24 cellular contexts compared by ENCODE assay signal in genomic region chr4:134632056-134632455, GRCh38.
"Had no signal": no experiment of that assay in that cellular context is flagged by ENCODE, and none has a peak within 500 bp of the region (broad histone marks: within the 10 kb centered on the region; RNA-seq: fewer than 3 reads in every experiment).

No MANE protein-coding gene starts in this region.

- H3K79me2 ChIP-seq: parathyroid adenoma had no signal

- H3K27me3 Mint-ChIP-seq: progenitor cell of endocrine pancreas, type B pancreatic cell had no signal

- H3K36me3 ChIP-seq: esophagus muscularis mucosa, heart right ventricle, lower lobe of right lung, right atrium auricular region, stomach, tibial artery had no signal

- ATAC-seq: foreskin keratinocyte; heart right ventricle; left ventricle myocardium superior; lower lobe of right lung; natural killer cell; sciatic nerve; stimulated activated effector memory CD8-positive, alpha-beta T cell treated with anti-CD3 and anti-CD28 coated beads, Interleukin-12 subunit alpha, Interleukin-12 subunit beta, amount 100 ng/mL, for 72 hours had no signal

- H3K36me3 Mint-ChIP-seq: natural killer cell; stimulated activated effector memory CD8-positive, alpha-beta T cell treated with anti-CD3 and anti-CD28 coated beads, Interleukin-12 subunit alpha, Interleukin-12 subunit beta, amount 100 ng/mL, for 72 hours; type B pancreatic cell had no signal

- H3K4me3 Mint-ChIP-seq: natural killer cell; stimulated activated effector memory CD8-positive, alpha-beta T cell treated with anti-CD3 and anti-CD28 coated beads, Interleukin-12 subunit alpha, Interleukin-12 subunit beta, amount 100 ng/mL, for 72 hours; type B pancreatic cell had no signal

- H3K9ac ChIP-seq: parathyroid adenoma had no signal

- H2AFZ ChIP-seq: parathyroid adenoma had no signal

- H3K27ac Mint-ChIP-seq: natural killer cell; progenitor cell of endocrine pancreas; stimulated activated effector memory CD8-positive, alpha-beta T cell treated with anti-CD3 and anti-CD28 coated beads, Interleukin-12 subunit alpha, Interleukin-12 subunit beta, amount 100 ng/mL, for 72 hours; type B pancreatic cell had no signal

- H3K27ac ChIP-seq: coronary artery, esophagus muscularis mucosa, foreskin keratinocyte, heart right ventricle, lower lobe of right lung, parathyroid adenoma, right atrium auricular region, stomach, testis, tibial artery had no signal

- H3K4me3 ChIP-seq: coronary artery, esophagus muscularis mucosa, heart right ventricle, lower lobe of right lung, right atrium auricular region, stomach, testis, tibial artery had no signal

- H3K9me3 ChIP-seq: esophagus muscularis mucosa, heart right ventricle, lower lobe of right lung, right atrium auricular region, stomach, testis, tibial artery had no signal

- DNase-seq: dermis blood vessel endothelial cell; effector memory CD4-positive, alpha-beta T cell; foreskin keratinocyte; glutamatergic neuron; heart right ventricle; hippocampal formation; left ventricle myocardium superior; lower lobe of right lung; natural killer cell; occipital lobe; stimulated activated CD4-positive, alpha-beta T cell treated with anti-CD3 and anti-CD28 coated beads, Interleukin-2, amount 100 ng/mL, for 24 hours; stimulated activated CD4-positive, alpha-beta T cell treated with anti-CD3 and anti-CD28 coated beads, Interleukin-4, amount 100 ng/mL, for 24 hours; stimulated activated naive CD4-positive, alpha-beta T cell treated with Interleukin-2 at 50 U/mL for 16 hours; stomach; testis; tibial artery had no signal

- H3K4me1 Mint-ChIP-seq: natural killer cell; stimulated activated effector memory CD8-positive, alpha-beta T cell treated with anti-CD3 and anti-CD28 coated beads, Interleukin-12 subunit alpha, Interleukin-12 subunit beta, amount 100 ng/mL, for 72 hours had no signal

- H3K4me1 ChIP-seq: heart right ventricle, lower lobe of right lung, parathyroid adenoma, right atrium auricular region, testis had no signal

- H3K27me3 ChIP-seq: esophagus muscularis mucosa, foreskin keratinocyte, heart right ventricle, right atrium auricular region, stomach, testis, tibial artery had no signal
